Comparison of ENCODE assay signal across 15 cellular contexts in the genomic region with DNA sequence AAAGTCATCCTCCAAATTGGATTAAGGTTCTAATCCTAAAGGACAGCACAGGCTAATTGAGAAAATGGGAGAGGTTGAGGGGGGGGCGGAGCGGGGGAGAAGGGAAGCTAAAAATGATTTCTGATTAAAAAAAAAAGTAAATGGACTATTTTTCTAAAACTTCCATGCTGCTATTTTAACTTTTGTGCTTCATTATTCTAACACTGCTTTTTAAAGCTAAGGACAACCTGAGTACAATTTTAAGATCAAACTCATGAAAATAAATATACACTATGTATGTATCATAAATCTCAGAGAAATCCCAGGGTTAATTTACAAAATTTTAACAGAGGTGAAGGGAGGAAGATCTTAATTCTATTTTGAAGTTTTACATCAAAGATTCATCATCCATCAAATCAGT. TPM values are rescaled to one million over a fixed set of nuclear protein-coding genes. Genes with fewer than 3 reads are reported as not detected.
DNase-seq lines count a peak whose midpoint lies in the region; ATAC-seq, FAIRE-seq and TF ChIP-seq lines count a peak whose summit lies in the region.
"Had no signal": no experiment of that assay in that cellular context is flagged by ENCODE, and none has a peak within 500 bp of the region (broad histone marks: within the 10 kb centered on the region; RNA-seq: fewer than 3 reads in every experiment).

No MANE protein-coding gene starts in this region.

- TF ChIP-seq CTCF in HepG2 (CRISPR knock-in tag; IDR thresholded peaks at IDR 0.05), result no peak
- no peak for TF ChIP-seq CTCF in suprapubic skin (IDR thresholded peaks at IDR 0.05)

- H2AFZ ChIP-seq in HepG2 (ENCODE audit: low read length), result no peak overlapping the region

- H3K4me3 Mint-ChIP-seq in activated T-cell treated with anti-CD3 and anti-CD28 coated beads, Interleukin-2, amount 50 U/mL, for 72 hours, result peak overlapping the region; percentile 88 to 93
- H3K4me3 Mint-ChIP-seq in activated naive CD8-positive, alpha-beta T cell, result peak overlapping the region; percentile 97
- H3K4me3 Mint-ChIP-seq: WTC11 had no signal

- H3K27ac ChIP-seq in HepG2 (ENCODE audit: extremely low read length, insufficient read depth, low read length) (peak overlapping the region; percentile 100), suprapubic skin (no peak overlapping the region)

- H3K4me2 ChIP-seq in HepG2 (ENCODE audit: low read depth, low read length), result peak overlapping the region; percentile 96

- no peaks in the 10 kb centered on the region for H3K9me3 Mint-ChIP-seq in activated T-cell treated with anti-CD3 and anti-CD28 coated beads, Interleukin-2, amount 50 U/mL, for 72 hours
- H3K9me3 Mint-ChIP-seq in activated naive CD8-positive, alpha-beta T cell (ENCODE audit: low read depth), result no peaks in the 10 kb centered on the region
- H3K9me3 Mint-ChIP-seq: WTC11 had no signal

- H3K9ac ChIP-seq in HepG2 (ENCODE audit: insufficient read depth, low read depth, low read length), result peak overlapping the region; percentile 99

- H3K4me3 ChIP-seq in HepG2 (replicated peaks in 1 of 3; ENCODE audit: insufficient read depth in 1 of 3, low read depth in 2 of 3, low read length in 3 of 3), result peak overlapping the region; percentile 89 to 99 (median 99)
- peak overlapping the region; percentile 89 for H3K4me3 ChIP-seq in suprapubic skin
- H3K4me3 ChIP-seq: lung had no signal

- POLR2A ChIA-PET in HepG2 (lab: Yijun Ruan, JAX), result interaction anchor here (1.2 to 3.6 kb wide), 2 partner anchors 18 to 216 kb away, joined by 3 to 13 read pairs; no protein-coding TSS in a partner anchor

- H3K4me1 Mint-ChIP-seq in activated T-cell treated with anti-CD3 and anti-CD28 coated beads, Interleukin-2, amount 50 U/mL, for 72 hours (ENCODE audit: low read depth), result peaks cover 67% of the 10 kb centered on the region
- peaks cover 58% of the 10 kb centered on the region for H3K4me1 Mint-ChIP-seq in activated naive CD8-positive, alpha-beta T cell (ENCODE audit: low read depth)

- no peaks in the 10 kb centered on the region for H3K27me3 Mint-ChIP-seq in activated T-cell treated with anti-CD3 and anti-CD28 coated beads, Interleukin-2, amount 50 U/mL, for 72 hours (ENCODE audit: low read depth)
- H3K27me3 Mint-ChIP-seq in activated naive CD8-positive, alpha-beta T cell, result no peaks in the 10 kb centered on the region

- no peak overlapping the region for H3K27ac Mint-ChIP-seq in activated T-cell treated with anti-CD3 and anti-CD28 coated beads, Interleukin-2, amount 50 U/mL, for 72 hours
- H3K27ac Mint-ChIP-seq in activated naive CD8-positive, alpha-beta T cell, result peak overlapping the region; percentile 36
- H3K27ac Mint-ChIP-seq: WTC11 had no signal

- H3K36me3 ChIP-seq in HepG2 (replicated peaks in 1 of 2; ENCODE audit: control insufficient read depth in 1 of 2, insufficient read depth in 2 of 2, low read length in 2 of 2) (peaks cover 3 to 44% of the 10 kb centered on the region in 2 experiments; a peak in 4 of 5 replicates), suprapubic skin (no peaks in the 10 kb centered on the region)

- TF ChIP-seq POLR2A in HepG2 (IDR thresholded peaks at IDR 0.05; ENCODE audit: insufficient read depth in 1 of 2, low read depth in 2 of 2, low read length in 2 of 2), result no peak
- no peak for TF ChIP-seq POLR2A in suprapubic skin (IDR thresholded peaks at IDR 0.05)

- TF ChIP-seq EP300 in HepG2 (IDR thresholded peaks at IDR 0.05; ENCODE audit: low read depth in 2 of 2, low read length in 2 of 2) (no peak), HepG2 (CRISPR knock-in tag; IDR thresholded peaks at IDR 0.05; ENCODE audit: borderline replicate concordance) (no peak), suprapubic skin (IDR thresholded peaks at IDR 0.05) (no peak)

- H3K79me2 ChIP-seq in HepG2 (ENCODE audit: insufficient read depth, low read length), result peaks cover 97% of the 10 kb centered on the region

- TF ChIP-seq RAD21 in HepG2 (CRISPR knock-in tag; IDR thresholded peaks at IDR 0.05), result no peak

- CTCF ChIA-PET in HepG2 (lab: Yijun Ruan, JAX; ENCODE audit: low intra/inter-chr PET ratio, low total read pairs), result no interaction called here

- no TSS peak for BruUV-seq in HepG2 (replicated peaks; lab: Mats Ljungman, UMichigan)

- no peak for FAIRE-seq in HepG2 (lab: Jason Lieb, UNC)
- FAIRE-seq: astrocyte, H54 had no signal

- 72% methylated on average over 2 of the region's 2 CpGs for WGBS in HepG2 (ENCODE audit: low lambda C conversion rate)
- 47% methylated on average over 2 of the region's 2 CpGs for WGBS in suprapubic skin

- H3K9me3 ChIP-seq in HepG2 (ENCODE audit: low read length) (no peaks in the 10 kb centered on the region), suprapubic skin (no peaks in the 10 kb centered on the region)

- H3K4me1 ChIP-seq in HepG2 (ENCODE audit: insufficient read depth, low read length), result peaks cover 54% of the 10 kb centered on the region
- peaks cover 31% of the 10 kb centered on the region for H3K4me1 ChIP-seq in suprapubic skin

- H4K20me1 ChIP-seq in HepG2 (ENCODE audit: insufficient read depth, low read length), result peaks cover 74% of the 10 kb centered on the region

- no peak for DNase-seq in activated T-cell treated with anti-CD3 and anti-CD28 coated beads, Interleukin-2, amount 50 U/mL, for 72 hours
- no peak for DNase-seq in activated T-cell treated with anti-CD3 and anti-CD28 coated beads, Interleukin-2, amount 50 U/mL, for 1 hour
- DNase-seq in HepG2 (ENCODE audit: low spot score) (no peak), suprapubic skin (ENCODE audit: low spot score in 2 of 2) (no peak), GF-D8 (lab: John Stamatoyannopoulos, UW) (no peak), SW 1271 (lab: John Stamatoyannopoulos, UW) (no peak)
- DNase-seq: DMS153; NCI-H1092 treated with DMSO at 0.1 percent for 48 hours; stimulated activated naive CD4-positive, alpha-beta T cell treated with Interleukin-2 at 50 U/mL for 16 hours had no signal

- ATAC-seq in activated T-cell treated with anti-CD3 and anti-CD28 coated beads, Interleukin-2, amount 50 U/mL, for 72 hours (replicated peaks in 1 of 2), result no peak
- ATAC-seq in HepG2, result no peak
- no peak for ATAC-seq in GM19351 (IDR thresholded peaks at IDR 0.05; ENCODE audit: unreplicated experiment)
- ATAC-seq: WTC11 had no signal

- peaks cover 4 to 7% of the 10 kb centered on the region in 2 donors for H3K36me3 Mint-ChIP-seq in activated T-cell treated with anti-CD3 and anti-CD28 coated beads, Interleukin-2, amount 50 U/mL, for 72 hours (ENCODE audit: insufficient read depth in 2 of 2)
- no peaks in the 10 kb centered on the region for H3K36me3 Mint-ChIP-seq in activated naive CD8-positive, alpha-beta T cell
- H3K36me3 Mint-ChIP-seq: WTC11 had no signal

- in situ Hi-C loops in HepG2 (cut with HindIII; ENCODE audit: extremely low pct_ligation_motif_present, low pct_unique_long_range_greater_than_20kb), result loop anchor here (5.0 kb wide), 1 partner anchor 198 kb away; no protein-coding TSS in a partner anchor

- H3K27me3 ChIP-seq in HepG2 (ENCODE audit: control insufficient read depth in 1 of 2, insufficient read depth in 2 of 2, low read length in 2 of 2), result no peaks in the 10 kb centered on the region; a peak in 1 of 5 replicates
- no peaks in the 10 kb centered on the region for H3K27me3 ChIP-seq in suprapubic skin

- intact Hi-C loops in HepG2 (cut with micrococcal nuclease; ENCODE audit: unreplicated experiment), result loop anchor here (5.0 kb wide), 2 partner anchors 152 to 213 kb away; no protein-coding TSS in a partner anchor

RNA-seq across cellular contexts. Expression of a gene that starts 4.4 kb away (rescaled TPM):
- total RNA-seq in activated T-cell treated with anti-CD3 and anti-CD28 coated beads, Interleukin-2, amount 50 U/mL, for 72 hours, result 10 to 100 TPM; 25.2 to 26.6 TPM
- 98.7 and 156 TPM in 2 replicates for total RNA-seq in HepG2 (2016; rRNA removed; fragmentation: Illumina TruSeq; extraction: Trizol)
- 8.0 and 9.3 TPM in 2 replicates for total RNA-seq in HepG2 (2016; cell fraction: cytosol; rRNA removed; fragmentation: Illumina TruSeq; extraction: Trizol; ENCODE audit: low read depth)
- total RNA-seq in HepG2 (2016; cell fraction: insoluble cytoplasmic fraction; rRNA removed; fragmentation: Illumina TruSeq; extraction: Trizol), result 92.1 and 154 TPM in 2 replicates
- 35.4 and 40.1 TPM in 2 replicates for total RNA-seq in HepG2 (2016; cell fraction: membrane; rRNA removed; fragmentation: Illumina TruSeq; extraction: Trizol)
- total RNA-seq in HepG2 (2016; cell fraction: nucleus; rRNA removed; fragmentation: Illumina TruSeq; extraction: Trizol), result 183 and 203 TPM in 2 replicates
- polyA plus RNA-seq in HepG2 (2011; rRNA removed), result 192 and 236 TPM in 2 replicates
- 99.8 and 148 TPM in 2 replicates for polyA plus RNA-seq in HepG2 (2011; cell fraction: cytosol; rRNA removed)
- polyA plus RNA-seq in HepG2 (2011; cell fraction: nucleus; rRNA removed), result 62.7 and 77.6 TPM in 2 replicates
- 214 and 224 TPM in 2 replicates for polyA plus RNA-seq in HepG2 (2012)
- polyA plus RNA-seq in HepG2 (2016; cell fraction: cytosol; fragmentation: Illumina TruSeq; extraction: Trizol; ENCODE audit: low read depth), result 6.6 and 6.7 TPM in 2 replicates
- 106 and 111 TPM in 2 replicates for polyA plus RNA-seq in HepG2 (2016; cell fraction: insoluble cytoplasmic fraction; fragmentation: Illumina TruSeq; extraction: Trizol; ENCODE audit: low read depth)
- 19.3 and 22.4 TPM in 2 replicates for polyA plus RNA-seq in HepG2 (2016; cell fraction: membrane; fragmentation: Illumina TruSeq; extraction: Trizol; ENCODE audit: low read depth)
- polyA plus RNA-seq in HepG2 (2016; cell fraction: nucleus; fragmentation: Illumina TruSeq; extraction: Trizol; ENCODE audit: insufficient read depth, low read depth), result 218 and 229 TPM in 2 replicates
- 0.70 and 113 TPM in 2 replicates for polyA minus RNA-seq in HepG2 (2011; rRNA and poly(A)+ RNA removed; ENCODE audit: low replicate concordance)
- 203 TPM in 2 replicates for polyA minus RNA-seq in HepG2 (2011; cell fraction: cytosol; rRNA and poly(A)+ RNA removed)
- 222 and 223 TPM in 2 replicates for polyA minus RNA-seq in HepG2 (2011; cell fraction: nucleus; rRNA and poly(A)+ RNA removed)
- total RNA-seq in suprapubic skin, result 10 to 100 TPM; 17.8 to 34.7 (median 29.9) TPM
